ENCODE assay signal across 22 cellular contexts in genomic region chr3:161333696-161334095, GRCh38. TPM values are rescaled to one million over a fixed set of nuclear protein-coding genes. Genes with fewer than 3 reads are reported as not detected.
"Had no signal": no experiment of that assay in that cellular context is flagged by ENCODE, and none has a peak within 500 bp of the region (broad histone marks: within the 10 kb centered on the region; RNA-seq: fewer than 3 reads in every experiment).

No MANE protein-coding gene starts in this region.

- H3K36me3 Mint-ChIP-seq: activated naive CD8-positive, alpha-beta T cell treated with anti-CD3 and anti-CD28 coated beads for 36 hours; brain; mesothelial cell of epicardium; neural progenitor cell; T-cell had no signal

- H3K9me3 Mint-ChIP-seq: activated CD8-positive, alpha-beta T cell treated with anti-CD3 and anti-CD28 coated beads for 36 hours; activated naive CD8-positive, alpha-beta T cell treated with anti-CD3 and anti-CD28 coated beads for 36 hours; activated T-cell treated with anti-CD3 and anti-CD28 coated beads, Interleukin-2, amount 50 U/mL, for 4 hours; brain; mesothelial cell of epicardium; neural progenitor cell; T-cell had no signal

- H3K27ac Mint-ChIP-seq: activated CD8-positive, alpha-beta T cell treated with anti-CD3 and anti-CD28 coated beads for 36 hours; activated naive CD8-positive, alpha-beta T cell treated with anti-CD3 and anti-CD28 coated beads for 36 hours; brain; mesothelial cell of epicardium; neural progenitor cell; T-cell had no signal

- H3K36me3 ChIP-seq: esophagus squamous epithelium, neural progenitor cell had no signal

- ATAC-seq: activated CD8-positive, alpha-beta T cell treated with anti-CD3 and anti-CD28 coated beads for 36 hours; activated T-cell treated with anti-CD3 and anti-CD28 coated beads, Interleukin-2, amount 50 U/mL, for 4 hours; sciatic nerve; stimulated activated naive CD8-positive, alpha-beta T cell treated with anti-CD3 and anti-CD28 coated beads, Interleukin-15, Interleukin-2, amounts not matched to agents 100 U/mL and 50 U/mL, for 24 hours; T-cell had no signal

- H3K4me3 Mint-ChIP-seq: activated CD8-positive, alpha-beta T cell treated with anti-CD3 and anti-CD28 coated beads for 36 hours; activated naive CD8-positive, alpha-beta T cell treated with anti-CD3 and anti-CD28 coated beads for 36 hours; activated T-cell treated with anti-CD3 and anti-CD28 coated beads, Interleukin-2, amount 50 U/mL, for 4 hours; brain; mesothelial cell of epicardium; neural progenitor cell; T-cell had no signal

- H3K9me3 ChIP-seq: esophagus squamous epithelium had no signal

- H3K27ac ChIP-seq: esophagus squamous epithelium, neural progenitor cell had no signal

- H3K4me1 Mint-ChIP-seq: brain, mesothelial cell of epicardium, neural progenitor cell had no signal

- H3K4me3 ChIP-seq: esophagus squamous epithelium, neural progenitor cell had no signal

- DNase-seq: activated CD4-positive, alpha-beta T cell treated with anti-CD3 and anti-CD28 coated beads for 4 hours; activated CD8-positive, alpha-beta T cell treated with anti-CD3 and anti-CD28 coated beads for 36 hours; activated gamma-delta T cell treated with Interleukin-2 at 50 U/mL for 16 hours; activated naive CD8-positive, alpha-beta T cell treated with anti-CD3 and anti-CD28 coated beads for 36 hours; activated T-cell treated with anti-CD3 and anti-CD28 coated beads, Interleukin-2, amount 50 U/mL, for 4 hours; central memory CD4-positive, alpha-beta T cell; cortex of kidney; effector CD4-positive, alpha-beta T cell; esophagus squamous epithelium; kidney glomerular epithelial cell; stimulated activated naive CD8-positive, alpha-beta T cell treated with anti-CD3 and anti-CD28 coated beads, Interleukin-15, Interleukin-2, amounts not matched to agents 100 U/mL and 50 U/mL, for 24 hours; T-cell; T-helper 9 cell; trophoblast cell had no signal

- H3K27me3 ChIP-seq: esophagus squamous epithelium, neural progenitor cell had no signal

- H3K4me1 ChIP-seq: esophagus squamous epithelium, neural progenitor cell had no signal

RNA-seq across cellular contexts. Expression of gene SPTSSB, which starts 37.6 kb away (rescaled TPM):
- total RNA-seq: activated CD8-positive, alpha-beta T cell treated with anti-CD3 and anti-CD28 coated beads for 36 hours; activated naive CD8-positive, alpha-beta T cell treated with anti-CD3 and anti-CD28 coated beads for 36 hours; endothelial cell of umbilical vein; fibroblast of villous mesenchyme; myocyte; osteocyte had no signal
